Comparison of ENCODE assay signal across 24 cellular contexts in the genomic region with DNA sequence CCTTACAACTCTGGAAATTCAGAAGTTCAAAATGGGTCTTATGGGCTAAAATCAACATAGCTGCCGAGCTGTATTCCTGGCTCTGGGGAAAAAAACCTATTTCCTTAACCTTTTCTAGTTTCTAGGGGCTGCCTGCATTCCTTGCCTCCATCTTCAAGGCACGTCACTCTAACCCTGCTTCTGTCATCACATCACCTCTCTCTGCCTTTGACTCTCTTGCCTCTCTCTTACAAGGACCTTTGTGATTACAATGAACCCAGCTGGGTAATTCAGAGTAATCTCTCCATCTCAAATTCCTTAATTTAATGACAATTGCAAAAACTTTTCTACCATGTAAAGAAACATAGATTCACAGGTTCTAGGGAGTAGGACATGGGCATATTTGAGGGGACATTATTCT.
A peak's percentile ranks its signal among the peaks of the same experiment; 100 is the strongest.
DNase-seq lines count a peak whose midpoint lies in the region; ATAC-seq lines count a peak whose summit lies in the region.
"Had no signal": no experiment of that assay in that cellular context is flagged by ENCODE, and none has a peak within 500 bp of the region (broad histone marks: within the 10 kb centered on the region; RNA-seq: fewer than 3 reads in every experiment).

No MANE protein-coding gene starts in this region.

- H3K36me3 Mint-ChIP-seq in T-helper 1 cell treated with Interleukin-12 subunit alpha and Interleukin-12 subunit beta and Interleukin-4 antibody, amounts not matched to agents 30 μg/mL and 1 μg/mL, for 36 hours (ENCODE audit: low read depth) = peaks cover 2% of the 10 kb centered on the region
- H3K36me3 Mint-ChIP-seq in activated T-helper 2 cell treated with anti-CD3 and anti-CD28 coated beads, Interferon-gamma antibody, Interleukin-2, Interleukin-4, amounts not matched to agents 10 μg/mL and 5 μg/mL and 100 μg/mL, durations not matched to agents 14 hours and 24 hours and 36 hours (ENCODE audit: low read depth) = no peaks in the 10 kb centered on the region
- H3K36me3 Mint-ChIP-seq in stimulated activated effector memory CD8-positive, alpha-beta T cell treated with anti-CD3 and anti-CD28 coated beads, Interleukin-12 subunit alpha, Interleukin-12 subunit beta, amount 100 ng/mL, for 72 hours = no peaks in the 10 kb centered on the region
- H3K36me3 Mint-ChIP-seq: CD4-positive, CD25-positive, alpha-beta regulatory T cell had no signal

- no peaks in the 10 kb centered on the region for H3K27me3 ChIP-seq in HAP-1 (ENCODE audit: low read depth)
- H3K27me3 ChIP-seq: BLaER1, SJSA1 had no signal

- no peaks in the 10 kb centered on the region for H3K36me3 ChIP-seq in HAP-1 (replicated peaks)
- H3K36me3 ChIP-seq: BLaER1, SJSA1 had no signal

- no peaks in the 10 kb centered on the region for H3K27me3 Mint-ChIP-seq in T-helper 1 cell treated with Interleukin-12 subunit alpha and Interleukin-12 subunit beta and Interleukin-4 antibody, amounts not matched to agents 30 μg/mL and 1 μg/mL, for 36 hours (ENCODE audit: low read depth)
- no peaks in the 10 kb centered on the region for H3K27me3 Mint-ChIP-seq in activated T-helper 2 cell treated with anti-CD3 and anti-CD28 coated beads, Interferon-gamma antibody, Interleukin-2, Interleukin-4, amounts not matched to agents 10 μg/mL and 5 μg/mL and 100 μg/mL, durations not matched to agents 14 hours and 24 hours and 36 hours (ENCODE audit: low read depth)
- H3K27me3 Mint-ChIP-seq: CD4-positive, CD25-positive, alpha-beta regulatory T cell had no signal

- no peaks in the 10 kb centered on the region for H3K9me3 ChIP-seq in HAP-1
- H3K9me3 ChIP-seq: BLaER1, SJSA1 had no signal

- H3K27ac Mint-ChIP-seq in T-helper 1 cell treated with Interleukin-12 subunit alpha and Interleukin-12 subunit beta and Interleukin-4 antibody, amounts not matched to agents 30 μg/mL and 1 μg/mL, for 36 hours = peak overlapping the region; percentile 91
- peak overlapping the region; percentile 87 for H3K27ac Mint-ChIP-seq in activated T-helper 2 cell treated with anti-CD3 and anti-CD28 coated beads, Interferon-gamma antibody, Interleukin-2, Interleukin-4, amounts not matched to agents 10 μg/mL and 5 μg/mL and 100 μg/mL, durations not matched to agents 14 hours and 24 hours and 36 hours
- peak overlapping the region; percentile 87 for H3K27ac Mint-ChIP-seq in stimulated activated effector memory CD8-positive, alpha-beta T cell treated with anti-CD3 and anti-CD28 coated beads, Interleukin-12 subunit alpha, Interleukin-12 subunit beta, amount 100 ng/mL, for 72 hours

- in situ Hi-C loops in HAP-1 (cut with MboI; ENCODE audit: low sequenced_read_pairs) = no loop called here

- intact Hi-C loops in activated T-helper 2 cell treated with anti-CD3 and anti-CD28 coated beads, Interferon-gamma antibody, Interleukin-2, Interleukin-4, amounts not matched to agents 10 μg/mL and 5 μg/mL and 100 μg/mL, durations not matched to agents 14 hours and 24 hours and 36 hours (cut with micrococcal nuclease) = no loop called here
- intact Hi-C loops in head of caudate nucleus (cut with DNase I) = no loop called here

- DNase-seq in T-helper 1 cell (no peak), HAP-1 (ENCODE audit: low spot score in 2 of 2) (peak; percentile 54 to 67), head of caudate nucleus (no peak)
- DNase-seq in activated T-helper 2 cell treated with anti-CD3 and anti-CD28 coated beads, Interferon-gamma antibody, Interleukin-2, Interleukin-4, amounts not matched to agents 10 μg/mL and 5 μg/mL and 100 μg/mL, durations not matched to agents 14 hours and 24 hours and 36 hours (ENCODE audit: low spot score) = no peak
- DNase-seq in stimulated activated effector memory CD8-positive, alpha-beta T cell treated with anti-CD3 and anti-CD28 coated beads, Interleukin-12 subunit alpha, Interleukin-12 subunit beta, amount 100 ng/mL, for 72 hours (ENCODE audit: low spot score in 2 of 2) = no peak
- DNase-seq: GM23248, Kasumi-1, NCI-H1092 treated with DMSO at 0.1 percent for 48 hours, NCI-H1436, NCI-H187, NCI-H2081 treated with DMSO at 0.1 percent for 48 hours, NCI-H446, NCI-H524 treated with DMSO at 0.1 percent for 48 hours, NCI-H774, Right ventricle myocardium superior, RPMI8226 had no signal

- no peak overlapping the region for H3K4me3 Mint-ChIP-seq in T-helper 1 cell treated with Interleukin-12 subunit alpha and Interleukin-12 subunit beta and Interleukin-4 antibody, amounts not matched to agents 30 μg/mL and 1 μg/mL, for 36 hours
- no peak overlapping the region for H3K4me3 Mint-ChIP-seq in activated T-helper 2 cell treated with anti-CD3 and anti-CD28 coated beads, Interferon-gamma antibody, Interleukin-2, Interleukin-4, amounts not matched to agents 10 μg/mL and 5 μg/mL and 100 μg/mL, durations not matched to agents 14 hours and 24 hours and 36 hours (ENCODE audit: low read depth)
- no peak overlapping the region for H3K4me3 Mint-ChIP-seq in stimulated activated effector memory CD8-positive, alpha-beta T cell treated with anti-CD3 and anti-CD28 coated beads, Interleukin-12 subunit alpha, Interleukin-12 subunit beta, amount 100 ng/mL, for 72 hours

- no peaks in the 10 kb centered on the region for H3K9me3 Mint-ChIP-seq in T-helper 1 cell treated with Interleukin-12 subunit alpha and Interleukin-12 subunit beta and Interleukin-4 antibody, amounts not matched to agents 30 μg/mL and 1 μg/mL, for 36 hours
- no peaks in the 10 kb centered on the region for H3K9me3 Mint-ChIP-seq in activated T-helper 2 cell treated with anti-CD3 and anti-CD28 coated beads, Interferon-gamma antibody, Interleukin-2, Interleukin-4, amounts not matched to agents 10 μg/mL and 5 μg/mL and 100 μg/mL, durations not matched to agents 14 hours and 24 hours and 36 hours
- no peaks in the 10 kb centered on the region for H3K9me3 Mint-ChIP-seq in stimulated activated effector memory CD8-positive, alpha-beta T cell treated with anti-CD3 and anti-CD28 coated beads, Interleukin-12 subunit alpha, Interleukin-12 subunit beta, amount 100 ng/mL, for 72 hours

- no peak overlapping the region for H3K4me3 ChIP-seq in HAP-1
- H3K4me3 ChIP-seq: BLaER1, GM23248, K562, SJSA1 had no signal

- H3K4me1 ChIP-seq in HAP-1 = peaks cover 6% of the 10 kb centered on the region; the same call in 1 of the 2 replicates
- H3K4me1 ChIP-seq: SJSA1 had no signal

- no peak for ATAC-seq in stimulated activated effector memory CD8-positive, alpha-beta T cell treated with anti-CD3 and anti-CD28 coated beads, Interleukin-12 subunit alpha, Interleukin-12 subunit beta, amount 100 ng/mL, for 72 hours
- ATAC-seq in HG02973 (IDR thresholded peaks at IDR 0.05; ENCODE audit: unreplicated experiment) = no peak
- ATAC-seq: HCT116, HepG2, K562 had no signal

- H3K4me1 Mint-ChIP-seq in T-helper 1 cell treated with Interleukin-12 subunit alpha and Interleukin-12 subunit beta and Interleukin-4 antibody, amounts not matched to agents 30 μg/mL and 1 μg/mL, for 36 hours (ENCODE audit: low read depth) = peaks cover 15% of the 10 kb centered on the region
- peaks cover 10% of the 10 kb centered on the region for H3K4me1 Mint-ChIP-seq in activated T-helper 2 cell treated with anti-CD3 and anti-CD28 coated beads, Interferon-gamma antibody, Interleukin-2, Interleukin-4, amounts not matched to agents 10 μg/mL and 5 μg/mL and 100 μg/mL, durations not matched to agents 14 hours and 24 hours and 36 hours (ENCODE audit: low read depth)
- peaks cover 6% of the 10 kb centered on the region for H3K4me1 Mint-ChIP-seq in stimulated activated effector memory CD8-positive, alpha-beta T cell treated with anti-CD3 and anti-CD28 coated beads, Interleukin-12 subunit alpha, Interleukin-12 subunit beta, amount 100 ng/mL, for 72 hours

Comparison
In these comparisons a context has a peak if more than half of its experiments do, and no peak if none do; other contexts are left out.
1. DNase-seq: peak in HAP-1 (2 of 2); none in T-helper 1 cell (0 of 5), activated T-helper 2 cell treated with anti-CD3 and anti-CD28 coated beads, Interferon-gamma antibody, Interleukin-2, Interleukin-4, amounts not matched to agents 10 μg/mL and 5 μg/mL and 100 μg/mL, durations not matched to agents 14 hours and 24 hours and 36 hours (single experiment), stimulated activated effector memory CD8-positive, alpha-beta T cell treated with anti-CD3 and anti-CD28 coated beads, Interleukin-12 subunit alpha, Interleukin-12 subunit beta, amount 100 ng/mL, for 72 hours (0 of 2) and head of caudate nucleus (0 of 42).
2. Peak in every context shown above with its lines, with median percentiles within 50 percentile points of each other: H3K27ac Mint-ChIP-seq.